20 cellular contexts compared by ENCODE assay signal in the genomic region with DNA sequence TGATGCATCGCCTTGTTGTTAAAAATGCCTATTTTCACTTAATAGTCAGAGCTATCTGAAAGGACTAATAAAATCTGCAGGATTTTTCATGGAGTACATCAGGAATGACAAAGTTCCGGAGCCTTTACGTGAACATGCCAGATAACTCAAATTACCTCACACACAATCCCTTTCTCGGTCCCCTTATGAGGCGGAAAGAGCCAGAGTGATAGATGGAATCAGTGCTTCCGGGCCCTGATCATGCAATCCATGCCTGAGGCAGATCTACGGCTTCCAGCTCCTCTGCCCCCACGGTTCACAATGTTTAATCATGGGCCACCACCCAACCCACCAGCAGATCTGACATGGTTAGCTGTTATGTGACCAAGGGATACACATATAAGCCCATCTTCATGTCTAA. TPM values are rescaled to one million over a fixed set of nuclear protein-coding genes. Genes with fewer than 3 reads are reported as not detected.
DNase-seq lines count a peak whose midpoint lies in the region; ATAC-seq and TF ChIP-seq lines count a peak whose summit lies in the region.
"Had no signal": no experiment of that assay in that cellular context is flagged by ENCODE, and none has a peak within 500 bp of the region (broad histone marks: within the 10 kb centered on the region; RNA-seq: fewer than 3 reads in every experiment).

No MANE protein-coding gene starts in this region.

- no peaks in the 10 kb centered on the region for H4K20me1 ChIP-seq in Loucy (ENCODE audit: insufficient read depth, low read length, poor library complexity, severe bottlenecking)

- TF ChIP-seq CTCF in BE2C (IDR thresholded peaks at IDR 0.05; ENCODE audit: low read depth, low read length) (no peak), Loucy (conservative IDR thresholded peaks at IDR 0.05; ENCODE audit: low read length) (no peak), nephron (IDR thresholded peaks at IDR 0.05; ENCODE audit: unreplicated experiment in 3 of 3) (no peak)

- H3K27me3 Mint-ChIP-seq in nephron (ENCODE audit: low read depth) = no peaks in the 10 kb centered on the region
- H3K27me3 Mint-ChIP-seq in CD8-positive, alpha-beta memory T cell = no peaks in the 10 kb centered on the region
- H3K27me3 Mint-ChIP-seq: IgD-negative memory B cell had no signal

- peaks cover 40% of the 10 kb centered on the region for H3K4me1 Mint-ChIP-seq in nephron
- H3K4me1 Mint-ChIP-seq in CD8-positive, alpha-beta memory T cell = peaks cover 0 to 3% (median 3%) of the 10 kb centered on the region in 3 donors

- H3K27ac ChIP-seq in CD8-positive, alpha-beta memory T cell (ENCODE audit: low read depth, low read length) = no peak overlapping the region
- H3K27ac ChIP-seq: BLaER1 treated with 17β-estradiol and CSF1 and Interleukin-3, amounts not matched to agents 10 nM and 100 nM; GM23248 had no signal

- DNase-seq in BE2C = peak; percentile 50
- no peak for DNase-seq in occipital lobe (lab: John Stamatoyannopoulos, UW)
- no peak for DNase-seq in islet precursor cell
- no peak for DNase-seq in CD8-positive, alpha-beta memory T cell
- DNase-seq: 8988T; CD8-positive, alpha-beta T cell; COR-L47; DMS 273 treated with DMSO at 0.1 percent for 48 hours; DMS53; DND-41; EL; GM23248; HCEC 1CT; HFFc6 had no signal

- H3K4me1 ChIP-seq in BE2C = no peaks in the 10 kb centered on the region
- peaks cover 26% of the 10 kb centered on the region for H3K4me1 ChIP-seq in Loucy (ENCODE audit: insufficient read depth, low read length, poor library complexity, severe bottlenecking)
- H3K4me1 ChIP-seq in CD8-positive, alpha-beta memory T cell (ENCODE audit: insufficient read depth, low read length) = no peaks in the 10 kb centered on the region

- H3K27ac Mint-ChIP-seq in nephron = peak overlapping the region; percentile 24 to 87 (median 41)
- H3K27ac Mint-ChIP-seq in CD8-positive, alpha-beta memory T cell = no peak overlapping the region
- H3K27ac Mint-ChIP-seq: CD8-positive, alpha-beta T cell had no signal

- CTCF ChIA-PET in CD8-positive, alpha-beta memory T cell (lab: Charles Lee) = interaction anchor here (8.9 kb wide), 1 partner anchor 286 kb away, joined by 102 read pairs; a partner anchor contains a TSS

- H3F3A ChIP-seq in Loucy (ENCODE audit: low read depth) = no peaks in the 10 kb centered on the region; the same call in 1 of the 2 replicates

- H3K36me3 Mint-ChIP-seq in nephron (ENCODE audit: low read depth) = peaks cover 40% of the 10 kb centered on the region
- peaks cover 0 to 60% (median 17%) of the 10 kb centered on the region in 3 donors for H3K36me3 Mint-ChIP-seq in CD8-positive, alpha-beta memory T cell

- no peaks in the 10 kb centered on the region for H3K9me3 Mint-ChIP-seq in nephron
- H3K9me3 Mint-ChIP-seq in CD8-positive, alpha-beta memory T cell = no peaks in the 10 kb centered on the region
- H3K9me3 Mint-ChIP-seq: CD8-positive, alpha-beta T cell; HFFc6; IgD-negative memory B cell had no signal

- H3K4me3 ChIP-seq in BE2C (ENCODE audit: low read depth, low read length) (no peak overlapping the region), Loucy (ENCODE audit: low read length, poor library complexity, severe bottlenecking) (no peak overlapping the region)
- H3K4me3 ChIP-seq in CD8-positive, alpha-beta memory T cell (ENCODE audit: low read length) = no peak overlapping the region
- H3K4me3 ChIP-seq: BLaER1 treated with 17β-estradiol and CSF1 and Interleukin-3, amounts not matched to agents 10 nM and 100 nM; GM12878; GM23248 had no signal

- POLR2A ChIA-PET in CD8-positive, alpha-beta memory T cell (lab: Charles Lee) = no interaction called here

- H3K4me3 Mint-ChIP-seq in nephron = no peak overlapping the region
- no peak overlapping the region for H3K4me3 Mint-ChIP-seq in CD8-positive, alpha-beta memory T cell
- H3K4me3 Mint-ChIP-seq: CD8-positive, alpha-beta T cell; HFFc6; IgD-negative memory B cell had no signal

- no peaks in the 10 kb centered on the region for H3K27me3 ChIP-seq in BE2C
- H3K27me3 ChIP-seq in Loucy (ENCODE audit: insufficient read depth, low read length, poor library complexity, severe bottlenecking) = no peaks in the 10 kb centered on the region
- H3K27me3 ChIP-seq in CD8-positive, alpha-beta memory T cell (ENCODE audit: insufficient read depth, low read length, poor library complexity, severe bottlenecking) = no peaks in the 10 kb centered on the region
- H3K27me3 ChIP-seq: BLaER1 treated with 17β-estradiol and CSF1 and Interleukin-3, amounts not matched to agents 10 nM and 100 nM had no signal

- no peaks in the 10 kb centered on the region for H3K9me3 ChIP-seq in BE2C
- no peaks in the 10 kb centered on the region for H3K9me3 ChIP-seq in Loucy (ENCODE audit: insufficient read depth, low read depth, low read length)
- no peaks in the 10 kb centered on the region for H3K9me3 ChIP-seq in CD8-positive, alpha-beta memory T cell (ENCODE audit: low read length)
- H3K9me3 ChIP-seq: BLaER1 treated with 17β-estradiol and CSF1 and Interleukin-3, amounts not matched to agents 10 nM and 100 nM had no signal

- H3K9me2 ChIP-seq in Loucy (replicated peaks; ENCODE audit: low read depth, low read length) = no peaks in the 10 kb centered on the region

- H3K9ac ChIP-seq in Loucy (ENCODE audit: low read depth, low read length, poor library complexity, severe bottlenecking) = peak overlapping the region; percentile 12
- H3K9ac ChIP-seq: GM23248 had no signal

- H3K36me3 ChIP-seq in BE2C (0 out of 2 replicates have a peak, but pooled peaks cover 2% of the 10 kb centered on the region), Loucy (ENCODE audit: insufficient read depth, low read length) (peaks cover 29% of the 10 kb centered on the region; the same call in 1 of the 2 replicates)
- peaks cover 15% of the 10 kb centered on the region for H3K36me3 ChIP-seq in CD8-positive, alpha-beta memory T cell (ENCODE audit: insufficient read depth, low read length)

- ATAC-seq in SK-N-SH treated with all-trans-retinoic acid at 6 μM for 48 hours = no peak
- ATAC-seq: CD8-positive, alpha-beta T cell; GM12878 had no signal

- H2AFZ ChIP-seq in Loucy (ENCODE audit: low read length) = no peak overlapping the region
- H2AFZ ChIP-seq: GM23248 had no signal

- H3K79me2 ChIP-seq in Loucy (ENCODE audit: insufficient read depth, low read length) = no peaks in the 10 kb centered on the region

- H3K4me2 ChIP-seq in Loucy (ENCODE audit: low read depth, low read length, poor library complexity, severe bottlenecking) = no peak overlapping the region
- H3K4me2 ChIP-seq: BLaER1 treated with 17β-estradiol and CSF1 and Interleukin-3, amounts not matched to agents 10 nM and 100 nM had no signal

TF ChIP-seq in SK-N-SH treated with all-trans-retinoic acid at 6 μM for 48 hours, 23 proteins besides CTCF, POLR2A, EP300 and RAD21 (continues in another document):
- TF ChIP-seq ESRRG (CRISPR knock-in tag; IDR thresholded peaks at IDR 0.05) (no peak), RARB (CRISPR knock-in tag; IDR thresholded peaks at IDR 0.05) (no peak), SNAI2 (CRISPR knock-in tag; IDR thresholded peaks at IDR 0.05) (peak; percentile 66; the same call in 1 of the 2 replicates), BACH2 (CRISPR knock-in tag; IDR thresholded peaks at IDR 0.05; ENCODE audit: borderline replicate concordance) (no peak), TOX (CRISPR knock-in tag; IDR thresholded peaks at IDR 0.05; ENCODE audit: borderline replicate concordance) (no peak)
- TF ChIP-seq, protein P1, sequence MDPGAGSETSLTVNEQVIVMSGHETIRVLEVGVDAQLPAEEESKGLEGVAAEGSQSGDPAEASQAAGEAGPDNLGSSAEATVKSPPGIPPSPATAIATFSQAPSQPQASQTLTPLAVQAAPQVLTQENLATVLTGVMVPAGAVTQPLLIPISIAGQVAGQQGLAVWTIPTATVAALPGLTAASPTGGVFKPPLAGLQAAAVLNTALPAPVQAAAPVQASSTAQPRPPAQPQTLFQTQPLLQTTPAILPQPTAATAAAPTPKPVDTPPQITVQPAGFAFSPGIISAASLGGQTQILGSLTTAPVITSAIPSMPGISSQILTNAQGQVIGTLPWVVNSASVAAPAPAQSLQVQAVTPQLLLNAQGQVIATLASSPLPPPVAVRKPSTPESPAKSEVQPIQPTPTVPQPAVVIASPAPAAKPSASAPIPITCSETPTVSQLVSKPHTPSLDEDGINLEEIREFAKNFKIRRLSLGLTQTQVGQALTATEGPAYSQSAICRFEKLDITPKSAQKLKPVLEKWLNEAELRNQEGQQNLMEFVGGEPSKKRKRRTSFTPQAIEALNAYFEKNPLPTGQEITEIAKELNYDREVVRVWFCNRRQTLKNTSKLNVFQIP (CRISPR knock-in tag; IDR thresholded peaks at IDR 0.05; ENCODE audit: borderline replicate concordance, low read depth) = no peak

RNA-seq across cellular contexts. Expression of a gene that starts 17.0 kb away (rescaled TPM):
- 28.1 TPM for polyA plus RNA-seq in BE2C (2012; ENCODE audit: insufficient read depth, insufficient read length, low read depth)
- total RNA-seq in occipital lobe = 18.7 TPM
- total RNA-seq in CD8-positive, alpha-beta memory T cell = 10 to 100 TPM; 65.1 to 70.5 TPM
- 8.2 TPM for polyA plus RNA-seq in CD8-positive, alpha-beta memory T cell

RNA-seq across cellular contexts. Expression of a gene that starts 34.7 kb away (rescaled TPM):
- polyA plus RNA-seq in BE2C (2012; ENCODE audit: insufficient read depth, insufficient read length, low read depth) = 8.8 TPM
- total RNA-seq in occipital lobe = 9.5 TPM
- total RNA-seq in CD8-positive, alpha-beta memory T cell = 10 to 100 TPM in 1 of 2 experiments, 1 to 10 TPM in 1; 7.9 to 12.1 TPM
- polyA plus RNA-seq in CD8-positive, alpha-beta memory T cell = 5.2 TPM

RNA-seq across cellular contexts. Expression of a gene that starts 54.4 kb away (rescaled TPM):
- 10.3 TPM for polyA plus RNA-seq in BE2C (2012; ENCODE audit: insufficient read depth, insufficient read length, low read depth)
- total RNA-seq in occipital lobe = 10.1 TPM
- total RNA-seq in CD8-positive, alpha-beta memory T cell = 10 to 100 TPM; 55.5 to 56.5 TPM
- polyA plus RNA-seq in CD8-positive, alpha-beta memory T cell = 23.2 TPM

Comparison
In these comparisons a context has a peak if more than half of its experiments do, and no peak if none do; other contexts are left out.
1. H3K27ac Mint-ChIP-seq: peak in nephron (3 of 3); none in CD8-positive, alpha-beta memory T cell (0 of 8).